In the genomic region with DNA sequence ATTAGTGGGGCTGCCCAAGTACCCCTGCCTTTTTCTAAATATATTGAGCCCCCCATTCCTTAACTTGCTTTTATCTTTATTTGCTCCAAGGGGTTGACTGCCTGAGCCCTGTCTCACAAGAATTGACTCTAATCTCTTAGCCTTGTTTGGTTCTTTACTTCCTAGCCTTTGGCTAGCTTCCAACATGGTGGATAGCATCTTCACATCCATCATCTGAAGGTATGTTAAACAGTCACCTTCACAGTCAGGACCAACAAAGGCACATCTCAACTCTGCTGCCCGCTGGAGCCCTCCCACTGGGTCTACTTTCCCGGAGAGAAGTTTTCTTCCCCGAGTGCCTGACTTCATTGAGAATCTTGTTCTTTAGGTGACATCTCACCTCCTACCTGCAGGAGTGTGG, we compare ENCODE assay signal across 34 cellular contexts.
"Had no signal": no experiment of that assay in that cellular context is flagged by ENCODE, and none has a peak within 500 bp of the region (broad histone marks: within the 10 kb centered on the region; RNA-seq: fewer than 3 reads in every experiment).

No MANE protein-coding gene starts in this region.

- H3K27me3 ChIP-seq: MG63 had no signal

- H3K4me3 ChIP-seq: MG63 had no signal

- H3K9me3 ChIP-seq: MG63 had no signal

- DNase-seq: Karpas-422, Kasumi-1, MG63, MM.1S, MV-4-11, NCI-H1048, NCI-H1092, NCI-H1092 treated with DMSO at 0.1 percent for 48 hours, NCI-H1105, NCI-H1105 treated with DMSO at 0.1 percent for 48 hours, NCI-H1417, NCI-H1417 treated with DMSO at 0.1 percent for 48 hours, NCI-H1436, NCI-H1436 treated with DMSO at 0.1 percent for 48 hours, NCI-H146, NCI-H1694, NCI-H1694 treated with DMSO at 0.1 percent for 48 hours, NCI-H187, NCI-H187 treated with DMSO at 0.1 percent for 48 hours, NCI-H1930, NCI-H2029, NCI-H2029 treated with DMSO at 0.1 percent for 48 hours, NCI-H2081, NCI-H2081 treated with DMSO at 0.1 percent for 48 hours, NCI-H2107, NCI-H2171, NCI-H2171 treated with DMSO at 0.1 percent for 48 hours, NCI-H2227 treated with DMSO at 0.1 percent for 48 hours, NCI-H226, NCI-H345, NCI-H446, NCI-H446 treated with DMSO at 0.1 percent for 48 hours, NCI-H510A, NCI-H510A treated with DMSO at 0.1 percent for 48 hours had no signal

- H3K36me3 ChIP-seq: MG63 had no signal
